34 cellular contexts compared by ENCODE assay signal in the genomic region with DNA sequence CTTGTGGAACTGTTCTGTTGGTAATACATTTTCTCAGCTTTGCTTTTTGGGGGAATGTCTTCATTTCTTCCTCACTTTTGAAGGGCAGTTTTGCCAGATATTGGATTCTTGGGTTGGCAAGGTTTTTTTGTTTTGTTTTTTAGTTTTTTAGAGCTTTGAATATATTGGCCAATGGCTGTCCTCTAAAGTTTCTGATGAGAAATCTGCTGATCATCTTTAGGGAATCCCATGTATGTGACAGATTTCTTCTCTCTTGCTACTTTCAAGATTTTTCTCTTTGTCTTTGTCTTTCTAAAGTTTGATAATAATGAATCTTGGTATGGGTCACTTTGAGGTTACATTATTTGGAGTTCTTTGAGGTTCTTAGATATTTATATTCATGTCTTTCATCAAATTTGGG.
"Had no signal": no experiment of that assay in that cellular context is flagged by ENCODE, and none has a peak within 500 bp of the region (broad histone marks: within the 10 kb centered on the region; RNA-seq: fewer than 3 reads in every experiment).

No MANE protein-coding gene starts in this region.

- H3K4me3 ChIP-seq: MG63 had no signal

- DNase-seq: Karpas-422, Kasumi-1, MG63, MM.1S, MV-4-11, NCI-H1048, NCI-H1092, NCI-H1092 treated with DMSO at 0.1 percent for 48 hours, NCI-H1105, NCI-H1105 treated with DMSO at 0.1 percent for 48 hours, NCI-H1417, NCI-H1417 treated with DMSO at 0.1 percent for 48 hours, NCI-H1436, NCI-H1436 treated with DMSO at 0.1 percent for 48 hours, NCI-H146, NCI-H1694, NCI-H1694 treated with DMSO at 0.1 percent for 48 hours, NCI-H187, NCI-H187 treated with DMSO at 0.1 percent for 48 hours, NCI-H1930, NCI-H2029, NCI-H2029 treated with DMSO at 0.1 percent for 48 hours, NCI-H2081, NCI-H2081 treated with DMSO at 0.1 percent for 48 hours, NCI-H2107, NCI-H2171, NCI-H2171 treated with DMSO at 0.1 percent for 48 hours, NCI-H2227 treated with DMSO at 0.1 percent for 48 hours, NCI-H226, NCI-H345, NCI-H446, NCI-H446 treated with DMSO at 0.1 percent for 48 hours, NCI-H510A, NCI-H510A treated with DMSO at 0.1 percent for 48 hours had no signal

- H3K27me3 ChIP-seq: MG63 had no signal
